ENCODE assay signal across 8 cellular contexts in the genomic region with DNA sequence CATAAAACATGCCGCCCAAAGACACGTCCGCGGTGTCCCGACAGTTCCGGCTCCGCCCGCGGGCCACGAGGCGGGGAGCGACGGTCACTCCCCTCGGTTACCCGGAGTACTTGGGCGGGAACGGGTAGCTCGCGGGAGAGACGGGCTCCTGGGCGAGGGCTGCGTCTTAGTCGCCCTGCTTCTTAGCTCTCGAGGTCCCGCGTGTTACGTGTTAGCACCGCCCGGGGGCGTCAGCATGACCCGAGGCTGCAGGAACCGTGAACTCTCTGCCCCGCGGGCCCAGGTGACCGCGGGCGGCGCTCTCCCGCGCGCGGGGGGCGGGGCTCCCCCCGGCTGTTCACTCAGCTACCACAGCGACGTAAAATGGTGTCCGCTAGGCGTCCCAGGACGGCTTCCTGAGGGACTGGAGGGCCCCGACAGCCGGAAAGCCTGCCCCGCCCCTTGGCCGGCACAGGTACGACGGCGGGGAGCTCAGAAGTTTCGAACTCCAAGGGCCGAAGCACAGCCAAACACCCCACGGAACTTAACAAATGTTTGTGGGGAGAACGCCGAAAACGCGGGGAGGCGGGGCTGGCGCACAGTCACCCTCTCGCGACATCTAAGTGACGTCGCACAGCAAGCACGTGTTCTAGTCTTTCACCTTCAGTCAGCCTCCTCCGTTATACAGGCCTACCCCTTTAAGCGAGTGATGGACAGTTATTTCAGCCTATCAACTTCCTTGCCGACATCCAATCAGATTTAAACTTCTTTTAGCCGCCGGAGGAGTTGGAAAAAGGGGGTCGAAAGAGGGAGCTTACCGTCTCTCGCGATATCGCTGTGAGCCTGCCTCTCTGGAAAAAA.
DNase-seq lines count a peak whose midpoint lies in the region; ATAC-seq and TF ChIP-seq lines count a peak whose summit lies in the region.

No MANE protein-coding gene starts in this region.

- TF ChIP-seq POLR2A in GM19193 (IDR thresholded peaks at IDR 0.05; ENCODE audit: extremely low read depth, insufficient read depth, insufficient read length): peak; percentile 71

- H3K4me3 ChIP-seq in choroid plexus epithelial cell (ENCODE audit: low read depth, low read length): peak overlapping the region; percentile 91

- TF ChIP-seq CTCF in choroid plexus epithelial cell (conservative IDR thresholded peaks at IDR 0.05; ENCODE audit: low read depth, low read length): peak; percentile 53

- peak; percentile 96 for DNase-seq in AG20443 (ENCODE audit: low spot score)
- DNase-seq in NCI-H446 treated with DMSO at 0.1 percent for 48 hours (lab: John Stamatoyannopoulos, UW): peak; percentile 100
- peak; percentile 93 for DNase-seq in activated CD4-positive, alpha-beta T cell treated with anti-CD3 and anti-CD28 coated beads for 1 hour
- no peak for DNase-seq in choroid plexus epithelial cell (ENCODE audit: low read depth)
- peak; percentile 100 for DNase-seq in left kidney (ENCODE audit: low read depth, low spot score)
- DNase-seq in stimulated activated CD4-positive, alpha-beta T cell treated with anti-CD3 and anti-CD28 coated beads, Interleukin-2, amount 100 ng/mL, for 24 hours: peak; percentile 92 to 93

- ATAC-seq in HG03378 (IDR thresholded peaks at IDR 0.05; ENCODE audit: unreplicated experiment): peak; percentile 61
